ENCODE assay signal across 1 cellular context in the genomic region with DNA sequence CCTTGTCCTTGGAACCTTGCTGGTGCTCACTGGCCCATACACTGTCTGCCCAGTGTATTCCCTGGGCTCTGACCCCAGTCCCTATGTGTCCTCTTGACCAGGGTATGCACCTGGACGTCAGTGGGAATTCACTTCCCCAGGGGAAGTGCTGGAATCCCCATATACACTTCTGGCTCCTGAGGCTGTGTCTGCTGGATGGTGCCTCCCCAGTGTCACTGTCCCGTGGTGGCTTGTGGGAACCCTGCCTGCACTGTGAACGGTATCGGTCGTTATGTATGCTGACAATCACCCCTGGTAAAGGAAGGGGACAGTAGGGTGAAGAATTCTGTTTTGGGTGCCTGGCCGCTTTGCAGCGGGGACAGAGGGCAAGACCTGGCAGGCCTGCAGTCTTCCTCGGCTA.
TF ChIP-seq lines count a peak whose summit lies in the region.

No MANE protein-coding gene starts in this region.

TF ChIP-seq in HepG2, 621 proteins besides CTCF, POLR2A, EP300 and RAD21 (continued from another document):
- no peak for TF ChIP-seq SNAPC4 (CRISPR knock-in tag; IDR thresholded peaks at IDR 0.05)
- TF ChIP-seq CCDC6 (CRISPR knock-in tag; IDR thresholded peaks at IDR 0.05): no peak
- TF ChIP-seq ZNF451 (CRISPR knock-in tag; IDR thresholded peaks at IDR 0.05): no peak
- no peak for TF ChIP-seq HDAC1 (CRISPR knock-in tag; IDR thresholded peaks at IDR 0.05)
- TF ChIP-seq ZNF136 (CRISPR knock-in tag; IDR thresholded peaks at IDR 0.05; ENCODE audit: low read depth): no peak
- no peak for TF ChIP-seq ZNF260 (CRISPR knock-in tag; IDR thresholded peaks at IDR 0.05; ENCODE audit: borderline replicate concordance, low read depth)
- TF ChIP-seq, protein P1, sequence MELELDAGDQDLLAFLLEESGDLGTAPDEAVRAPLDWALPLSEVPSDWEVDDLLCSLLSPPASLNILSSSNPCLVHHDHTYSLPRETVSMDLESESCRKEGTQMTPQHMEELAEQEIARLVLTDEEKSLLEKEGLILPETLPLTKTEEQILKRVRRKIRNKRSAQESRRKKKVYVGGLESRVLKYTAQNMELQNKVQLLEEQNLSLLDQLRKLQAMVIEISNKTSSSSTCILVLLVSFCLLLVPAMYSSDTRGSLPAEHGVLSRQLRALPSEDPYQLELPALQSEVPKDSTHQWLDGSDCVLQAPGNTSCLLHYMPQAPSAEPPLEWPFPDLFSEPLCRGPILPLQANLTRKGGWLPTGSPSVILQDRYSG (CRISPR knock-in tag; IDR thresholded peaks at IDR 0.05): no peak
- no peak for TF ChIP-seq SP5 (CRISPR knock-in tag; IDR thresholded peaks at IDR 0.05; ENCODE audit: borderline replicate concordance, low read depth)
- no peak for TF ChIP-seq MATR3 (CRISPR knock-in tag; IDR thresholded peaks at IDR 0.05)
- TF ChIP-seq RFXAP (CRISPR knock-in tag; IDR thresholded peaks at IDR 0.05; ENCODE audit: borderline replicate concordance): no peak
- TF ChIP-seq ZNF777 (CRISPR knock-in tag; IDR thresholded peaks at IDR 0.05): no peak
- TF ChIP-seq CREM (IDR thresholded peaks at IDR 0.05): no peak
- TF ChIP-seq CREM (CRISPR knock-in tag; IDR thresholded peaks at IDR 0.05): no peak
- TF ChIP-seq ZNF563 (CRISPR knock-in tag; IDR thresholded peaks at IDR 0.05): no peak
